ENCODE assay signal across 22 cellular contexts in the genomic region with DNA sequence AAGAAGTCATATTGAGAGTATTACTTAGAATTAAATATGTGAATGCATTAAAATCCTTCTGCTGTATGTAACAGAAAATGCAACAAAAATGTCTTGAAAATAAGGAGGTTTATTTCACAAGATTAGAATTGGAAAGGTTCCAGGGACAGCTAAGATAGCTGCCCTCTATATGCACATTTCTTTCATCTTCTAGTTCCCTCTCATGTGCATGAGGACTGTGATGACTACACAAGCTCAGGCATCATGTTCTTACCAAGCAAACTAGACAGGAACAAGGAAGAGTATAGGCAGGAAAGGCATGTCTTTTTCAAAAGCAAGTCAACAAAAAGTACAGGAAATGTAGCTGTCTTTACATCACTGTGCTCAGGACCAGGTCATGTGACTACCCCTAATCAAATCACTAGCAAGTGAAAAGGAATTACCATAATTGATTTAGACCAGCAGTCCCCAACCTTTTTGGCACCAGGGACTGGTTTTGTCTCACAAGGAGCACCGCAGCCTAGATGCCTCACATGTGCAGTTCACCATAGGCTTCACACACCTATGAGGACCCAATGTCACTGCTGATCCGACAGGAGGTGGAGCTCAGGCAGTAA.
"Had no signal": no experiment of that assay in that cellular context is flagged by ENCODE, and none has a peak within 500 bp of the region (broad histone marks: within the 10 kb centered on the region; RNA-seq: fewer than 3 reads in every experiment).

No MANE protein-coding gene starts in this region.

- H3K36me3 ChIP-seq: brain microvascular endothelial cell, gastroesophageal sphincter, heart right ventricle, pancreas, suprapubic skin had no signal

- H3K4me1 ChIP-seq: gastroesophageal sphincter, heart right ventricle, pancreas, suprapubic skin had no signal

- H3K9me3 ChIP-seq: gastroesophageal sphincter, heart right ventricle, pancreas, suprapubic skin had no signal

- H3K27me3 Mint-ChIP-seq: activated naive CD8-positive, alpha-beta T cell; type B pancreatic cell had no signal

- H3K4me3 Mint-ChIP-seq: activated naive CD8-positive, alpha-beta T cell; endodermal cell; stimulated activated naive CD8-positive, alpha-beta T cell treated with anti-CD3 and anti-CD28 coated beads, Interleukin-15, Interleukin-2, amounts not matched to agents 100 ng/mL and 50 ng/mL, for 24 hours; T-helper 2 cell treated with Interferon-gamma antibody and Interleukin-4, amounts not matched to agents 5 μg/mL and 100 μg/mL, for 36 hours; type B pancreatic cell had no signal

- DNase-seq: activated CD4-positive, alpha-beta T cell treated with anti-CD3 and anti-CD28 coated beads, Interleukin-2, amount 50 U/mL, for 1 hour; activated CD4-positive, CD25-positive, alpha-beta regulatory T cell; activated CD8-positive, alpha-beta memory T cell treated with anti-CD3 and anti-CD28 coated beads for 24 hours; activated gamma-delta T cell treated with Interleukin-2 at 50 U/mL for 16 hours; brain microvascular endothelial cell; dorsolateral prefrontal cortex; endodermal cell; heart right ventricle; left colon; midbrain; pancreas; stimulated activated CD4-positive, alpha-beta T cell treated with anti-CD3 and anti-CD28 coated beads, Interleukin-15, amount 100 ng/mL, for 24 hours; stimulated activated CD4-positive, alpha-beta T cell treated with anti-CD3 and anti-CD28 coated beads, Interleukin-4, amount 100 ng/mL, for 4 hours; stimulated activated CD8-positive, alpha-beta memory T cell treated with anti-CD3 and anti-CD28 coated beads, Interleukin-4, amount 100 ng/mL, for 48 hours; SW 1271 had no signal

- H3K9me3 Mint-ChIP-seq: endodermal cell; stimulated activated naive CD8-positive, alpha-beta T cell treated with anti-CD3 and anti-CD28 coated beads, Interleukin-15, Interleukin-2, amounts not matched to agents 100 ng/mL and 50 ng/mL, for 24 hours; T-helper 2 cell treated with Interferon-gamma antibody and Interleukin-4, amounts not matched to agents 5 μg/mL and 100 μg/mL, for 36 hours; type B pancreatic cell had no signal

- H3K27ac Mint-ChIP-seq: activated naive CD8-positive, alpha-beta T cell; endodermal cell; stimulated activated naive CD8-positive, alpha-beta T cell treated with anti-CD3 and anti-CD28 coated beads, Interleukin-15, Interleukin-2, amounts not matched to agents 100 ng/mL and 50 ng/mL, for 24 hours; T-helper 2 cell treated with Interferon-gamma antibody and Interleukin-4, amounts not matched to agents 5 μg/mL and 100 μg/mL, for 36 hours; type B pancreatic cell had no signal

- H3K36me3 Mint-ChIP-seq: activated naive CD8-positive, alpha-beta T cell; type B pancreatic cell had no signal

- H3K27me3 ChIP-seq: brain microvascular endothelial cell, dorsolateral prefrontal cortex, gastroesophageal sphincter, heart right ventricle, pancreas, suprapubic skin had no signal

- H3K27ac ChIP-seq: brain microvascular endothelial cell, dorsolateral prefrontal cortex, gastroesophageal sphincter, heart right ventricle, pancreas, suprapubic skin had no signal

- H3K4me1 Mint-ChIP-seq: endodermal cell had no signal

- H3K4me3 ChIP-seq: dorsolateral prefrontal cortex, gastroesophageal sphincter, heart right ventricle, lung, pancreas, suprapubic skin had no signal
